ENCODE assay signal across 1 cellular context in genomic region chr19:58516964-58517833, GRCh38.
TF ChIP-seq lines count a peak whose summit lies in the region.

No MANE protein-coding gene starts in this region.

TF ChIP-seq in HepG2, 621 proteins besides CTCF, POLR2A, EP300 and RAD21:
- TF ChIP-seq ZNF275 (CRISPR knock-in tag; IDR thresholded peaks at IDR 0.05; ENCODE audit: borderline replicate concordance) (no peak), RBFOX2 (IDR thresholded peaks at IDR 0.05; ENCODE audit: low read depth, low read length) (peak; percentile 63), AGO2 (optimal IDR thresholded peaks at IDR 0.05; ENCODE audit: low read depth, low read length) (peak; percentile 51), ZBTB38 (CRISPR knock-in tag; IDR thresholded peaks at IDR 0.05) (0 out of 2 replicates have a peak, but pooled peaks have one; percentile 20), ZNF7 (CRISPR knock-in tag; IDR thresholded peaks at IDR 0.05) (no peak), ZMYM3 (CRISPR knock-in tag; IDR thresholded peaks at IDR 0.05) (no peak), HOXA3 (CRISPR knock-in tag; IDR thresholded peaks at IDR 0.05) (peak; percentile 72)
- TF ChIP-seq, protein P1, sequence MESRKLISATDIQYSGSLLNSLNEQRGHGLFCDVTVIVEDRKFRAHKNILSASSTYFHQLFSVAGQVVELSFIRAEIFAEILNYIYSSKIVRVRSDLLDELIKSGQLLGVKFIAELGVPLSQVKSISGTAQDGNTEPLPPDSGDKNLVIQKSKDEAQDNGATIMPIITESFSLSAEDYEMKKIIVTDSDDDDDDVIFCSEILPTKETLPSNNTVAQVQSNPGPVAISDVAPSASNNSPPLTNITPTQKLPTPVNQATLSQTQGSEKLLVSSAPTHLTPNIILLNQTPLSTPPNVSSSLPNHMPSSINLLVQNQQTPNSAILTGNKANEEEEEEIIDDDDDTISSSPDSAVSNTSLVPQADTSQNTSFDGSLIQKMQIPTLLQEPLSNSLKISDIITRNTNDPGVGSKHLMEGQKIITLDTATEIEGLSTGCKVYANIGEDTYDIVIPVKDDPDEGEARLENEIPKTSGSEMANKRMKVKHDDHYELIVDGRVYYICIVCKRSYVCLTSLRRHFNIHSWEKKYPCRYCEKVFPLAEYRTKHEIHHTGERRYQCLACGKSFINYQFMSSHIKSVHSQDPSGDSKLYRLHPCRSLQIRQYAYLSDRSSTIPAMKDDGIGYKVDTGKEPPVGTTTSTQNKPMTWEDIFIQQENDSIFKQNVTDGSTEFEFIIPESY (CRISPR knock-in tag; IDR thresholded peaks at IDR 0.05), result peak; percentile 85
